Comparison of ENCODE assay signal across 28 cellular contexts in the genomic region with DNA sequence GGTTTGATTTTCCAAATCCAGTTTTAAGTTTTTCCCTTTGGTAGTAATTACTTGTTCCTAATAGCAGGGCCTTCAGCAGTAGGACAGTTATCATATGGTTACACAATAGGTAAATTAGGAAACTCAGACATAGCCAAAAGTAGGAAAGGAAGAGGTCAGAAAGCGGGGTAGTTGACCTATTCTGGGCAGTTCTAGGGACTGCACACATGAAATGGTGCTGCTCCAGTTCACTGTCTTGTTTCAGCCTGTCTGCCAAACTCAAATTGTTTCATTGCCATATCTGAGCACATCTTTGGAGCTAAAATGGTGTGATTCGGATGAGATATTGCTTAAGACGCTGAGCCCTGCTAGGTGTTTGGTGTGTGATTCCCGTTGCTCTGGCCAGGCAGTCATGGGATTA.
"Had no signal": no experiment of that assay in that cellular context is flagged by ENCODE, and none has a peak within 500 bp of the region (broad histone marks: within the 10 kb centered on the region; RNA-seq: fewer than 3 reads in every experiment).

No MANE protein-coding gene starts in this region.

- H3K9me3 ChIP-seq: heart left ventricle, left lung, neutrophil, suprapubic skin, tibial artery had no signal

- DNase-seq: activated CD4-positive, alpha-beta T cell treated with anti-CD3 and anti-CD28 coated beads for 48 hours; activated CD4-positive, alpha-beta T cell treated with anti-CD3 and anti-CD28 coated beads, Interleukin-2, amount 50 U/mL, for 48 hours; activated CD8-positive, alpha-beta memory T cell treated with anti-CD3 and anti-CD28 coated beads for 24 hours; activated gamma-delta T cell; activated naive CD4-positive, alpha-beta T cell treated with anti-CD3 and anti-CD28 coated beads, Interleukin-2, amount 50 U/mL, for 16 hours; activated naive CD8-positive, alpha-beta T cell treated with anti-CD3 and anti-CD28 coated beads, Interleukin-2, amount 50 U/mL, for 24 hours; amygdala; central memory CD4-positive, alpha-beta T cell; endodermal cell; foreskin fibroblast; heart left ventricle; hypothalamus; immature natural killer cell; left lung; nephron progenitor cell; stimulated activated CD4-positive, alpha-beta T cell treated with anti-CD3 and anti-CD28 coated beads, Interleukin-15, amount 100 ng/mL, for 24 hours; stimulated activated CD4-positive, alpha-beta T cell treated with anti-CD3 and anti-CD28 coated beads, Interleukin-2, amount 100 ng/mL, for 24 hours; stimulated activated naive CD4-positive, alpha-beta T cell; T-helper 1 cell; tibial artery had no signal

- H3K27me3 Mint-ChIP-seq: activated naive CD8-positive, alpha-beta T cell treated with anti-CD3 and anti-CD28 coated beads, Interleukin-2, amount 50 U/mL, for 24 hours; dendritic cell treated with granulocyte-macrophage colony-stimulating factor and Interleukin-4, amounts not matched to agents 40 ng/mL and 50 ng/mL, for 4 days; progenitor cell of endocrine pancreas had no signal

- H3K27ac ChIP-seq: heart left ventricle, left lung, neutrophil, suprapubic skin, tibial artery, VCaP had no signal

- H3K27ac Mint-ChIP-seq: activated naive CD8-positive, alpha-beta T cell treated with anti-CD3 and anti-CD28 coated beads, Interleukin-2, amount 50 U/mL, for 24 hours; dendritic cell treated with granulocyte-macrophage colony-stimulating factor and Interleukin-4, amounts not matched to agents 40 ng/mL and 50 ng/mL, for 4 days; endodermal cell; immature natural killer cell; nephron progenitor cell; progenitor cell of endocrine pancreas; T-helper 2 cell treated with Interferon-gamma antibody and Interleukin-4, amounts not matched to agents 5 μg/mL and 100 μg/mL, for 36 hours had no signal

- H3K4me1 Mint-ChIP-seq: activated naive CD8-positive, alpha-beta T cell treated with anti-CD3 and anti-CD28 coated beads, Interleukin-2, amount 50 U/mL, for 24 hours; immature natural killer cell; nephron progenitor cell had no signal

- H3K4me3 Mint-ChIP-seq: activated naive CD8-positive, alpha-beta T cell treated with anti-CD3 and anti-CD28 coated beads, Interleukin-2, amount 50 U/mL, for 24 hours; dendritic cell treated with granulocyte-macrophage colony-stimulating factor and Interleukin-4, amounts not matched to agents 40 ng/mL and 50 ng/mL, for 4 days; endodermal cell; immature natural killer cell; nephron progenitor cell; T-helper 2 cell treated with Interferon-gamma antibody and Interleukin-4, amounts not matched to agents 5 μg/mL and 100 μg/mL, for 36 hours had no signal

- ATAC-seq: activated CD4-positive, CD25-positive, alpha-beta regulatory T cell treated with anti-CD3 and anti-CD28 coated beads, Interleukin-2, amount 50 U/mL, for 24 hours; activated naive CD8-positive, alpha-beta T cell treated with anti-CD3 and anti-CD28 coated beads, Interleukin-2, amount 50 U/mL, for 24 hours; esophagus mucosa; heart left ventricle; left lung had no signal

- H3K27me3 ChIP-seq: heart left ventricle, left lung, neutrophil, suprapubic skin, tibial artery had no signal

- H3K4me1 ChIP-seq: left lung had no signal

- H3K4me3 ChIP-seq: heart left ventricle, left lung, suprapubic skin, tibial artery had no signal

- H3K9me3 Mint-ChIP-seq: activated naive CD8-positive, alpha-beta T cell treated with anti-CD3 and anti-CD28 coated beads, Interleukin-2, amount 50 U/mL, for 24 hours; dendritic cell treated with granulocyte-macrophage colony-stimulating factor and Interleukin-4, amounts not matched to agents 40 ng/mL and 50 ng/mL, for 4 days; endodermal cell; immature natural killer cell; nephron progenitor cell; T-helper 2 cell treated with Interferon-gamma antibody and Interleukin-4, amounts not matched to agents 5 μg/mL and 100 μg/mL, for 36 hours had no signal
